Comparison of ENCODE assay signal across 10 cellular contexts in genomic region chr16:11310997-11311561, GRCh38. TPM values are rescaled to one million over a fixed set of nuclear protein-coding genes. Genes with fewer than 3 reads are reported as not detected.
DNase-seq lines count a peak whose midpoint lies in the region; ATAC-seq and TF ChIP-seq lines count a peak whose summit lies in the region.
"Had no signal": no experiment of that assay in that cellular context is flagged by ENCODE, and none has a peak within 500 bp of the region (broad histone marks: within the 10 kb centered on the region; RNA-seq: fewer than 3 reads in every experiment).

No MANE protein-coding gene starts in this region.

- in situ Hi-C loops in G401 (cut with HindIII; ENCODE audit: low sequenced_read_pairs) = no loop called here

- TF ChIP-seq CTCF in psoas muscle (IDR thresholded peaks at IDR 0.05) (no peak), nephron progenitor cell (IDR thresholded peaks at IDR 0.05) (no peak)

- peak overlapping the region; percentile 46 for H3K4me3 Mint-ChIP-seq in dendritic cell treated with granulocyte-macrophage colony-stimulating factor and Interleukin-4, amounts not matched to agents 40 ng/mL and 50 ng/mL, for 4 days
- H3K4me3 Mint-ChIP-seq in nephron progenitor cell = no peak overlapping the region

- H3K9me3 Mint-ChIP-seq in dendritic cell treated with granulocyte-macrophage colony-stimulating factor and Interleukin-4, amounts not matched to agents 40 ng/mL and 50 ng/mL, for 4 days = no peaks in the 10 kb centered on the region
- no peaks in the 10 kb centered on the region for H3K9me3 Mint-ChIP-seq in nephron progenitor cell

- H3K36me3 ChIP-seq in psoas muscle (ENCODE audit: insufficient read depth in 1 of 2, low read depth in 1 of 2) = no peaks in the 10 kb centered on the region
- H3K36me3 ChIP-seq: sigmoid colon had no signal

- peaks cover 28% of the 10 kb centered on the region for H3K27me3 Mint-ChIP-seq in dendritic cell treated with granulocyte-macrophage colony-stimulating factor and Interleukin-4, amounts not matched to agents 40 ng/mL and 50 ng/mL, for 4 days
- peaks cover 17% of the 10 kb centered on the region for H3K27me3 Mint-ChIP-seq in nephron progenitor cell (ENCODE audit: low read depth, poor library complexity)

- H3K4me1 ChIP-seq in psoas muscle = no peaks in the 10 kb centered on the region

- H3K27ac ChIP-seq in psoas muscle = no peak overlapping the region
- H3K27ac ChIP-seq: sigmoid colon had no signal

- H3K27me3 ChIP-seq in psoas muscle (ENCODE audit: insufficient read depth in 3 of 3, low read length in 2 of 3) = peaks cover 0 to 6% (median 0%) of the 10 kb centered on the region in 3 donors
- H3K27me3 ChIP-seq: sigmoid colon had no signal

- ATAC-seq in GM21528 (IDR thresholded peaks at IDR 0.05; ENCODE audit: low FRiP score, unreplicated experiment) (peak; percentile 33), psoas muscle (no peak)

- peak overlapping the region; percentile 83 for H3K27ac Mint-ChIP-seq in dendritic cell treated with granulocyte-macrophage colony-stimulating factor and Interleukin-4, amounts not matched to agents 40 ng/mL and 50 ng/mL, for 4 days
- H3K27ac Mint-ChIP-seq in nephron progenitor cell = no peak overlapping the region

- H3K9me3 ChIP-seq in psoas muscle = no peaks in the 10 kb centered on the region
- H3K9me3 ChIP-seq: sigmoid colon had no signal

- H3K4me1 Mint-ChIP-seq in dendritic cell treated with granulocyte-macrophage colony-stimulating factor and Interleukin-4, amounts not matched to agents 40 ng/mL and 50 ng/mL, for 4 days (ENCODE audit: low read depth) = peaks cover 88% of the 10 kb centered on the region
- peaks cover 35% of the 10 kb centered on the region for H3K4me1 Mint-ChIP-seq in nephron progenitor cell

- peak overlapping the region; percentile 12; the same call in 1 of the 2 replicates for H3K4me3 ChIP-seq in GM08714 (ENCODE audit: low read length)
- H3K4me3 ChIP-seq in psoas muscle = no peak overlapping the region
- H3K4me3 ChIP-seq: sigmoid colon had no signal

- intact Hi-C loops in dendritic cell treated with granulocyte-macrophage colony-stimulating factor and Interleukin-4, amounts not matched to agents 40 ng/mL and 50 ng/mL, for 4 days (cut with micrococcal nuclease) = loop anchor here (1.0 to 5.0 kb wide), 3 partner anchors 16 to 55 kb away; partner anchors contain the start of genes RMI2 and SOCS1
- intact Hi-C loops in psoas muscle (cut with DNase I) = no loop called here

- WGBS in psoas muscle, 3 donors = 75 to 80% (median 77%) methylated on average over 10 of the region's 10 CpGs

- DNase-seq in NAMALWA (ENCODE audit: low spot score) (peak; percentile 82), psoas muscle (no peak), DMS53 (lab: John Stamatoyannopoulos, UW) (no peak), nephron progenitor cell (no peak), G401 (ENCODE audit: low spot score) (no peak)
- DNase-seq: SHP77 treated with DMSO at 0.1 percent for 48 hours had no signal

- H3K36me3 Mint-ChIP-seq in dendritic cell treated with granulocyte-macrophage colony-stimulating factor and Interleukin-4, amounts not matched to agents 40 ng/mL and 50 ng/mL, for 4 days (ENCODE audit: low read depth) = no peaks in the 10 kb centered on the region
- H3K36me3 Mint-ChIP-seq in nephron progenitor cell (ENCODE audit: low read depth) = no peaks in the 10 kb centered on the region

RNA-seq across cellular contexts. Expression of gene PRM1, which starts 29.9 kb away (rescaled TPM):
- total RNA-seq in psoas muscle = not detected
- polyA plus RNA-seq in psoas muscle = not detected
- total RNA-seq in G401 (2014; rRNA removed; shearing (Covaris generic)) = not detected in 2 replicates
- total RNA-seq: sigmoid colon had no signal
- polyA plus RNA-seq: sigmoid colon had no signal

RNA-seq across cellular contexts. Expression of gene RMI2, which starts 34.2 kb away (rescaled TPM):
- under 1 TPM in 2 of 4 donors, not detected in 2; 0.16 to 0.64 TPM for total RNA-seq in psoas muscle
- under 1 TPM; 0.11 to 0.35 (median 0.23) TPM for polyA plus RNA-seq in psoas muscle
- total RNA-seq in G401 (2014; rRNA removed; shearing (Covaris generic)) = 63.3 and 67.3 TPM in 2 replicates

RNA-seq across cellular contexts. Expression of gene PRM2, which starts 34.8 kb away (rescaled TPM):
- not detected for total RNA-seq in psoas muscle
- polyA plus RNA-seq in psoas muscle = not detected
- not detected in 2 replicates for total RNA-seq in G401 (2014; rRNA removed; shearing (Covaris generic))
- total RNA-seq: sigmoid colon had no signal
- polyA plus RNA-seq: sigmoid colon had no signal

RNA-seq across cellular contexts. Expression of gene PRM3, which starts 37.6 kb away (rescaled TPM):
- not detected for total RNA-seq in psoas muscle
- not detected for polyA plus RNA-seq in psoas muscle
- total RNA-seq in G401 (2014; rRNA removed; shearing (Covaris generic)) = not detected in 2 replicates
- total RNA-seq: sigmoid colon had no signal
- polyA plus RNA-seq: sigmoid colon had no signal

RNA-seq across cellular contexts. Expression of gene TNP2, which starts 42.0 kb away (rescaled TPM):
- not detected for total RNA-seq in psoas muscle
- not detected for polyA plus RNA-seq in psoas muscle
- not detected in 2 replicates for total RNA-seq in G401 (2014; rRNA removed; shearing (Covaris generic))
- total RNA-seq: sigmoid colon had no signal
- polyA plus RNA-seq: sigmoid colon had no signal

Comparison
In these comparisons a context has a peak if more than half of its experiments do, and no peak if none do; other contexts are left out.
1. RNA of gene RMI2, which starts 34.2 kb away (total RNA-seq): 63.3 to 67.3 TPM in G401; 0.16 to 0.64 TPM in psoas muscle; every median in the first group is over 10 times any median in the second.